9 cellular contexts compared by ENCODE assay signal in the genomic region with DNA sequence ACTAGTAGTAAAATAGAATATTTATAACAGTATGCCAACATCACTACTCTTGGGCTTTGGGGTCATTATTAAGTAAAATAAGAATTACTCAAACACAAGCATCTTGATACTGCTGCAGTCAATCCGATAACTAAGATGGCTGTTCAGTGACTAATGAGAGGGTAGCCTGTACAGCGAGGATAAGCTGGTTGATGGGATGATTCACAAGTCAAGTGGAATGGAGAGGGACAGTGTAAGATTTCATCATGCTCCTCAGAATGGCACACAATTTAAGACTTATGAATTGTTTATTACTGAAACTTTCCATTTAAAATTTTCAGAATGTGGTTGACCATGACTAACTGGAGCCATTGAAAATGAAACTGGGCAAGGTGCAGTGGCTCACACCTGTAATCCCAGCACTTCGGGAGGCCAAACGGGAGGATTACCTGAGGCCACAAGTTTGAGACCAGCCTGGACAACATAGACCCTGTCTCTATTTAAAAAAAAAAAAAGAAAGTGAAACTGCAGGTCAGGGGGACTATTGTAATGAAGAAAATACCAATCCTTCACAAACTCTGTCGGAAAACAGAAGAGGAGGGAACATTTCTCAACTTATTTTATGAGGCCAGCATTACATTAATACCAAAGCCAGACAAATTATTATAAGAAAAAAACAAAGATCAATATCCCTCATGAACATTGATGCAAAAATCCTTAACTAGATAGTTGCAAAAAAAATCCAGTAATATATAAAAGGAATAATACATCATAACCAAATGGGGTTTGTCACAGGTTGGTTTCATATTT. TPM values are rescaled to one million over a fixed set of nuclear protein-coding genes. Genes with fewer than 3 reads are reported as not detected.
DNase-seq lines count a peak whose midpoint lies in the region; ATAC-seq and TF ChIP-seq lines count a peak whose summit lies in the region.
"Had no signal": no experiment of that assay in that cellular context is flagged by ENCODE, and none has a peak within 500 bp of the region (broad histone marks: within the 10 kb centered on the region; RNA-seq: fewer than 3 reads in every experiment).

No MANE protein-coding gene starts in this region.

- in situ Hi-C loops in astrocyte of the spinal cord (cut with HindIII; ENCODE audit: low sequenced_read_pairs) = no loop called here

- no peak overlapping the region for H2BK12ac ChIP-seq in neuronal stem cell (ENCODE audit: low read length)

- H3K14ac ChIP-seq in neuronal stem cell (ENCODE audit: low read length) = no peak overlapping the region

- no peak overlapping the region for H4K91ac ChIP-seq in neuronal stem cell (ENCODE audit: low read depth, low read length, poor library complexity)

- H3K79me1 ChIP-seq in neuronal stem cell (ENCODE audit: low read depth, low read length) = peaks cover 3% of the 10 kb centered on the region

- no peak overlapping the region for H3K4ac ChIP-seq in neuronal stem cell (ENCODE audit: low read length)

- H4K8ac ChIP-seq in neuronal stem cell (ENCODE audit: low read depth, low read length) = no peak overlapping the region

- H3K23ac ChIP-seq in neuronal stem cell (ENCODE audit: low read depth, low read length, poor library complexity) = no peak overlapping the region

- H2BK5ac ChIP-seq in neuronal stem cell (ENCODE audit: low read length) = no peak overlapping the region

- H3K4me1 ChIP-seq in KMS-11 (ENCODE audit: low read depth, poor library complexity, severe bottlenecking) (peaks cover 50% of the 10 kb centered on the region), neuronal stem cell (ENCODE audit: control insufficient read depth in 2 of 2, insufficient read depth in 1 of 2, low read depth in 1 of 2, low read length in 2 of 2) (peaks cover 0 to 7% of the 10 kb centered on the region in 2 donors)

- peak; percentile 13 for DNase-seq in activated T-cell treated with anti-CD3 and anti-CD28 coated beads, Interleukin-2, amount 50 U/mL, for 4 hours
- no peak for DNase-seq in activated T-cell treated with anti-CD3 and anti-CD28 coated beads, Interleukin-2, amount 50 U/mL, for 1 hour
- DNase-seq in astrocyte of the spinal cord (ENCODE audit: low read depth, low spot score) = peak; percentile 86
- no peak for DNase-seq in stimulated activated naive B cell treated with anti-CD40 and anti-IgM and Interleukin-4, amounts not matched to agents 10 μg/mL and 1 μg/mL and 100 μg/mL, for 72 hours
- DNase-seq in neuronal stem cell (ENCODE audit: low spot score) = no peak
- DNase-seq in NCI-H2196 (lab: John Stamatoyannopoulos, UW; ENCODE audit: unreplicated experiment) = no peak
- DNase-seq: right cardiac atrium had no signal

- peak; percentile 78 to 82 for ATAC-seq in activated T-cell treated with anti-CD3 and anti-CD28 coated beads, Interleukin-2, amount 50 U/mL, for 4 hours
- peak; percentile 76 to 89 for ATAC-seq in stimulated activated naive B cell treated with anti-CD40 and anti-IgM and Interleukin-4, amounts not matched to agents 10 μg/mL and 1 μg/mL and 100 μg/mL, for 72 hours (replicated peaks)
- no peak for ATAC-seq in HG03469 (IDR thresholded peaks at IDR 0.05; ENCODE audit: unreplicated experiment)

- peaks cover 81% of the 10 kb centered on the region for H3K79me2 ChIP-seq in KMS-11 (ENCODE audit: insufficient read depth, low read depth)

- H2BK120ac ChIP-seq in neuronal stem cell (ENCODE audit: low read depth, low read length) = no peak overlapping the region

- H3K9ac ChIP-seq in KMS-11 (peak overlapping the region; percentile 20; the same call in 1 of the 2 replicates), neuronal stem cell (ENCODE audit: low read depth, low read length, poor library complexity) (no peak overlapping the region)

- peak overlapping the region; percentile 59 for H3K27ac Mint-ChIP-seq in stimulated activated naive B cell treated with anti-CD40 and anti-IgM and Interleukin-4, amounts not matched to agents 10 μg/mL and 1 μg/mL and 100 μg/mL, for 72 hours

- no CpG with 5 or more reads among the region's 5 CpGs for WGBS in neuronal stem cell (ENCODE audit: extremely low coverage in 2 of 2, insufficient read length in 2 of 2, insufficient replicate concordance in 1 of 2), 2 donors

- peaks cover 0 to 20% of the 10 kb centered on the region in 2 donors for H3K9me3 ChIP-seq in neuronal stem cell (replicated peaks in 1 of 2; ENCODE audit: control insufficient read depth in 2 of 2, insufficient read depth in 1 of 2, low read depth in 1 of 2, low read length in 2 of 2)

- no peak overlapping the region for H2AK5ac ChIP-seq in neuronal stem cell (ENCODE audit: low read depth, low read length)

- H3K27me3 ChIP-seq in KMS-11 (ENCODE audit: insufficient read depth, low read depth) (no peaks in the 10 kb centered on the region), neuronal stem cell (ENCODE audit: control insufficient read depth in 3 of 3, insufficient read depth in 3 of 3, low read depth in 1 of 3, low read length in 3 of 3) (no peaks in the 10 kb centered on the region)

- no peaks in the 10 kb centered on the region for H4K20me1 ChIP-seq in KMS-11 (ENCODE audit: insufficient read depth)

- no peak overlapping the region for H3K18ac ChIP-seq in neuronal stem cell (ENCODE audit: low read length)

- peaks cover 64% of the 10 kb centered on the region for H3K4me1 Mint-ChIP-seq in activated T-cell treated with anti-CD3 and anti-CD28 coated beads, Interleukin-2, amount 50 U/mL, for 4 hours (ENCODE audit: low read depth)
- H3K4me1 Mint-ChIP-seq in stimulated activated naive B cell treated with anti-CD40 and anti-IgM and Interleukin-4, amounts not matched to agents 10 μg/mL and 1 μg/mL and 100 μg/mL, for 72 hours = peaks cover 29 to 48% of the 10 kb centered on the region in 2 donors

- H3K9me3 Mint-ChIP-seq in activated T-cell treated with anti-CD3 and anti-CD28 coated beads, Interleukin-2, amount 50 U/mL, for 4 hours = no peaks in the 10 kb centered on the region
- no peaks in the 10 kb centered on the region for H3K9me3 Mint-ChIP-seq in stimulated activated naive B cell treated with anti-CD40 and anti-IgM and Interleukin-4, amounts not matched to agents 10 μg/mL and 1 μg/mL and 100 μg/mL, for 72 hours

- no peaks in the 10 kb centered on the region for H3K27me3 Mint-ChIP-seq in activated T-cell treated with anti-CD3 and anti-CD28 coated beads, Interleukin-2, amount 50 U/mL, for 4 hours (ENCODE audit: low read depth)
- no peaks in the 10 kb centered on the region for H3K27me3 Mint-ChIP-seq in stimulated activated naive B cell treated with anti-CD40 and anti-IgM and Interleukin-4, amounts not matched to agents 10 μg/mL and 1 μg/mL and 100 μg/mL, for 72 hours

- peak overlapping the region; percentile 54 for H3K4me3 Mint-ChIP-seq in activated T-cell treated with anti-CD3 and anti-CD28 coated beads, Interleukin-2, amount 50 U/mL, for 4 hours
- H3K4me3 Mint-ChIP-seq in stimulated activated naive B cell treated with anti-CD40 and anti-IgM and Interleukin-4, amounts not matched to agents 10 μg/mL and 1 μg/mL and 100 μg/mL, for 72 hours = no peak overlapping the region

- peak overlapping the region; percentile 55 for H3K4me2 ChIP-seq in KMS-11
- no peak overlapping the region for H3K4me2 ChIP-seq in neuronal stem cell (ENCODE audit: insufficient read depth, low read length, poor library complexity, severe bottlenecking)

- no peak overlapping the region for H3K4me3 ChIP-seq in KMS-11 (IDR thresholded peaks at IDR 0.05; ENCODE audit: insufficient read depth, low read depth, low read length)
- peak overlapping the region; percentile 6 for H3K4me3 ChIP-seq in astrocyte of the spinal cord (ENCODE audit: low read depth, low read length)
- H3K4me3 ChIP-seq in neuronal stem cell (ENCODE audit: low read length in 2 of 2) = no peak overlapping the region

- TF ChIP-seq CTCF in KMS-11 (conservative IDR thresholded peaks at IDR 0.05; ENCODE audit: low read depth, low read length) (no peak), astrocyte of the spinal cord (IDR thresholded peaks at IDR 0.05; ENCODE audit: low read depth, low read length) (no peak)

- H3K36me3 ChIP-seq in KMS-11 (ENCODE audit: insufficient read depth) (no peaks in the 10 kb centered on the region), neuronal stem cell (replicated peaks in 1 of 2; ENCODE audit: control insufficient read depth in 2 of 2, insufficient read depth in 2 of 2, low read length in 2 of 2) (peaks cover 0 to 29% of the 10 kb centered on the region in 2 donors)

- no peak overlapping the region for H2BK15ac ChIP-seq in neuronal stem cell (ENCODE audit: low read length)

- no peak overlapping the region; the same call in 1 of the 2 replicates for H2AFZ ChIP-seq in KMS-11 (ENCODE audit: low read depth)
- no peak overlapping the region for H2AFZ ChIP-seq in neuronal stem cell (ENCODE audit: low read length)

- peak overlapping the region; percentile 57 for H3K27ac ChIP-seq in KMS-11
- no peak overlapping the region for H3K27ac ChIP-seq in neuronal stem cell (replicated peaks; ENCODE audit: low read length)

- peaks cover 10% of the 10 kb centered on the region for H3K36me3 Mint-ChIP-seq in activated T-cell treated with anti-CD3 and anti-CD28 coated beads, Interleukin-2, amount 50 U/mL, for 4 hours (ENCODE audit: insufficient read depth)
- peaks cover 10 to 29% of the 10 kb centered on the region in 2 donors for H3K36me3 Mint-ChIP-seq in stimulated activated naive B cell treated with anti-CD40 and anti-IgM and Interleukin-4, amounts not matched to agents 10 μg/mL and 1 μg/mL and 100 μg/mL, for 72 hours

RNA-seq across cellular contexts. Expression of a gene that starts 11.2 kb away (rescaled TPM):
- 10 to 100 TPM; 51.0 to 59.3 (median 52.7) TPM for total RNA-seq in activated T-cell treated with anti-CD3 and anti-CD28 coated beads, Interleukin-2, amount 50 U/mL, for 4 hours
- polyA plus RNA-seq in neuronal stem cell (2013, experiment 1 of 2) = 12.8 TPM
- 12.2 TPM for polyA plus RNA-seq in neuronal stem cell (2013, experiment 2 of 2)

RNA-seq across cellular contexts. Expression of a gene that starts 16.3 kb away (rescaled TPM):
- 100 to 1,000 TPM; 118 to 123 (median 120) TPM for total RNA-seq in activated T-cell treated with anti-CD3 and anti-CD28 coated beads, Interleukin-2, amount 50 U/mL, for 4 hours
- 258 TPM for polyA plus RNA-seq in neuronal stem cell (2013, experiment 1 of 2)
- 279 TPM for polyA plus RNA-seq in neuronal stem cell (2013, experiment 2 of 2)

Comparison
In these comparisons a context has a peak if more than half of its experiments do, and no peak if none do; other contexts are left out.
1. DNase-seq: peak in activated T-cell treated with anti-CD3 and anti-CD28 coated beads, Interleukin-2, amount 50 U/mL, for 4 hours (single experiment) and astrocyte of the spinal cord (single experiment); none in activated T-cell treated with anti-CD3 and anti-CD28 coated beads, Interleukin-2, amount 50 U/mL, for 1 hour (single experiment), stimulated activated naive B cell treated with anti-CD40 and anti-IgM and Interleukin-4, amounts not matched to agents 10 μg/mL and 1 μg/mL and 100 μg/mL, for 72 hours (single experiment), neuronal stem cell (single experiment) and NCI-H2196 (single experiment).